Comparison of ENCODE assay signal across 8 cellular contexts in the genomic region with DNA sequence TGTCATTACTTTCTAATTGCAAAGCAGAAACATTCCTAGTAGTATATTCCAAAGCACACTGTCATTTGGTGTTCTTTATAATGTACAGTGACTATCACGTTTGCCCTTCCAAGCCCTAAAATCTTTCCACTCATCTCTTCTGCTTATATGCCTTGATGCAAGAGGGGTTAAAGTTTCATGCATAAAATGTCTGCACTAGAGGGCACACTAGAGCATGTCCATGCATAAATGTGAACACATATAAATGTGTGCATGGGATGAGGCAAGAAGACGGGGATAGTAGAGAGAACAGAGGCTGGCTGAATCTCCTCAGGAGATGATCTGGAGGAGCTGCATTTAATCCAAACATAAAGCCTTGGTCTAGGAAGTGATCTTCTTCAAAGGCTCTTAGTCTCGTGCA.
DNase-seq lines count a peak whose midpoint lies in the region; ATAC-seq, FAIRE-seq and TF ChIP-seq lines count a peak whose summit lies in the region.
"Not testable (repeated sequence)": the region's sequence is repeated elsewhere in the genome, so short reads cannot be mapped to it uniquely, and the experiment has no call there.

No MANE protein-coding gene starts in this region.

- H3K9me3 ChIP-seq in A673 (ENCODE audit: low read depth, low read length, poor library complexity, severe bottlenecking); mucosa of descending colon: not testable (repeated sequence)

- not testable (repeated sequence) for H3K36me3 ChIP-seq in A673 (ENCODE audit: insufficient read depth, low read length, poor library complexity, severe bottlenecking); mucosa of descending colon (ENCODE audit: low read depth)

- H3K4me1 Mint-ChIP-seq in activated T-cell treated with anti-CD3 and anti-CD28 coated beads, Interleukin-2, amount 50 U/mL, for 4 hours (ENCODE audit: low read depth): peaks cover 11% of the 10 kb centered on the region
- not testable (repeated sequence) for H3K4me1 Mint-ChIP-seq in central memory CD8-positive, alpha-beta T cell
- peaks cover 14% of the 10 kb centered on the region for H3K4me1 Mint-ChIP-seq in stimulated activated memory B cell treated with anti-CD40 and anti-IgM and Interleukin-4, amounts not matched to agents 10 μg/mL and 1 μg/mL and 100 μg/mL, for 72 hours

- H3K27ac ChIP-seq in A673 (ENCODE audit: low read depth, low read length, poor library complexity, severe bottlenecking): not testable (repeated sequence)

- H3K9me3 Mint-ChIP-seq in activated T-cell treated with anti-CD3 and anti-CD28 coated beads, Interleukin-2, amount 50 U/mL, for 4 hours; central memory CD8-positive, alpha-beta T cell; stimulated activated memory B cell treated with anti-CD40 and anti-IgM and Interleukin-4, amounts not matched to agents 10 μg/mL and 1 μg/mL and 100 μg/mL, for 72 hours: not testable (repeated sequence)

- not testable (repeated sequence) for H3K36me3 Mint-ChIP-seq in activated T-cell treated with anti-CD3 and anti-CD28 coated beads, Interleukin-2, amount 50 U/mL, for 4 hours (ENCODE audit: insufficient read depth); central memory CD8-positive, alpha-beta T cell (ENCODE audit: insufficient read depth); stimulated activated memory B cell treated with anti-CD40 and anti-IgM and Interleukin-4, amounts not matched to agents 10 μg/mL and 1 μg/mL and 100 μg/mL, for 72 hours

- not testable (repeated sequence) for DNase-seq in A673 (ENCODE audit: low spot score); GM19239 (ENCODE audit: insufficient read length, low spot score); activated T-cell treated with anti-CD3 and anti-CD28 coated beads, Interleukin-2, amount 50 U/mL, for 4 hours; central memory CD8-positive, alpha-beta T cell (ENCODE audit: low spot score in 2 of 2); left cardiac atrium; mucosa of descending colon

- not testable (repeated sequence) for BruUV-seq in A673 (replicated peaks; lab: Mats Ljungman, UMichigan)

- not testable (repeated sequence) for H3K4me1 ChIP-seq in A673 (ENCODE audit: insufficient read depth, low read length, poor library complexity, severe bottlenecking); mucosa of descending colon (ENCODE audit: low read depth)

- FAIRE-seq in GM19239 (lab: Jason Lieb, UNC): peak; percentile 71

- H3K27me3 ChIP-seq in A673 (replicated peaks; ENCODE audit: insufficient read depth, low read depth, low read length, poor library complexity): not testable (repeated sequence)

- intact Hi-C loops in A673 (cut with micrococcal nuclease; ENCODE audit: unreplicated experiment); left cardiac atrium (cut with DNase I); mucosa of descending colon (cut with DNase I, micrococcal nuclease): not testable (repeated sequence)

- peak; percentile 83 for ATAC-seq in SK-N-SH treated with all-trans-retinoic acid at 6 μM for 48 hours
- ATAC-seq in activated T-cell treated with anti-CD3 and anti-CD28 coated beads, Interleukin-2, amount 50 U/mL, for 4 hours: peak; percentile 26 to 56
- peak; percentile 68 for ATAC-seq in central memory CD8-positive, alpha-beta T cell (replicated peaks; ENCODE audit: extremely low read depth, poor library complexity, severe bottlenecking)
- ATAC-seq in left cardiac atrium: peak; percentile 49 to 65
- peak; percentile 79 for ATAC-seq in mucosa of descending colon
- ATAC-seq in stimulated activated memory B cell treated with anti-CD40 and anti-IgM and Interleukin-4, amounts not matched to agents 10 μg/mL and 1 μg/mL and 100 μg/mL, for 72 hours: not testable (repeated sequence)

- H3K27me3 Mint-ChIP-seq in activated T-cell treated with anti-CD3 and anti-CD28 coated beads, Interleukin-2, amount 50 U/mL, for 4 hours (ENCODE audit: low read depth); central memory CD8-positive, alpha-beta T cell; stimulated activated memory B cell treated with anti-CD40 and anti-IgM and Interleukin-4, amounts not matched to agents 10 μg/mL and 1 μg/mL and 100 μg/mL, for 72 hours: not testable (repeated sequence)

- CTCF ChIA-PET in A673 (lab: Charles Lee): not testable (repeated sequence)

- not testable (repeated sequence) for H3K4me3 Mint-ChIP-seq in activated T-cell treated with anti-CD3 and anti-CD28 coated beads, Interleukin-2, amount 50 U/mL, for 4 hours; central memory CD8-positive, alpha-beta T cell; stimulated activated memory B cell treated with anti-CD40 and anti-IgM and Interleukin-4, amounts not matched to agents 10 μg/mL and 1 μg/mL and 100 μg/mL, for 72 hours

- H3K27ac Mint-ChIP-seq in central memory CD8-positive, alpha-beta T cell (ENCODE audit: low read depth): peak overlapping the region; percentile 19
- peak overlapping the region; percentile 26 for H3K27ac Mint-ChIP-seq in stimulated activated memory B cell treated with anti-CD40 and anti-IgM and Interleukin-4, amounts not matched to agents 10 μg/mL and 1 μg/mL and 100 μg/mL, for 72 hours

- not testable (repeated sequence) for H3K4me3 ChIP-seq in A673 (ENCODE audit: low read depth, low read length, poor library complexity, severe bottlenecking); mucosa of descending colon

- POLR2A ChIA-PET in A673 (lab: Charles Lee; ENCODE audit: low non-redundant PET): not testable (repeated sequence)

- TF ChIP-seq CTCF in A673 (conservative IDR thresholded peaks at IDR 0.05; ENCODE audit: low read depth, low read length): peak; percentile 30; the same call in 1 of the 2 replicates
- not testable (repeated sequence) for TF ChIP-seq CTCF in mucosa of descending colon (IDR thresholded peaks at IDR 0.05)
